15 cellular contexts compared by ENCODE assay signal in genomic region chr1:229240532-229240931, GRCh38. TPM values are rescaled to one million over a fixed set of nuclear protein-coding genes. Genes with fewer than 3 reads are reported as not detected.
DNase-seq lines count a peak whose midpoint lies in the region; ATAC-seq and TF ChIP-seq lines count a peak whose summit lies in the region.
"Had no signal": no experiment of that assay in that cellular context is flagged by ENCODE, and none has a peak within 500 bp of the region (broad histone marks: within the 10 kb centered on the region; RNA-seq: fewer than 3 reads in every experiment).

No MANE protein-coding gene starts in this region.

- H3K27ac ChIP-seq in dorsolateral prefrontal cortex, result peak overlapping the region in 49 of 59 donors; percentile 3 to 100 (median 95)
- no peak overlapping the region for H3K27ac ChIP-seq in neuronal stem cell (replicated peaks; ENCODE audit: low read length)
- H3K27ac ChIP-seq: BLaER1 treated with 17β-estradiol and CSF1 and Interleukin-3, amounts not matched to agents 10 nM and 100 nM had no signal

- H3K4me2 ChIP-seq in neuronal stem cell (ENCODE audit: insufficient read depth, low read length, poor library complexity, severe bottlenecking), result no peak overlapping the region
- H3K4me2 ChIP-seq: BLaER1 treated with 17β-estradiol and CSF1 and Interleukin-3, amounts not matched to agents 10 nM and 100 nM; GM23338 had no signal

- no peak overlapping the region for H3K18ac ChIP-seq in neuronal stem cell (ENCODE audit: low read length)

- WGBS in neuronal stem cell (ENCODE audit: extremely low coverage in 2 of 2, insufficient read length in 2 of 2, insufficient replicate concordance in 1 of 2), 2 donors, result no CpG with 5 or more reads among the region's 3 CpGs

- no peak overlapping the region for H2AFZ ChIP-seq in neuronal stem cell (ENCODE audit: low read length)
- H2AFZ ChIP-seq: GM23338 had no signal

- H3K27me3 ChIP-seq in dorsolateral prefrontal cortex (peaks cover 0 to 6% (median 0%) of the 10 kb centered on the region in 45 donors), neuronal stem cell (ENCODE audit: control insufficient read depth in 3 of 3, insufficient read depth in 3 of 3, low read depth in 1 of 3, low read length in 3 of 3) (no peaks in the 10 kb centered on the region)
- H3K27me3 ChIP-seq: BLaER1 treated with 17β-estradiol and CSF1 and Interleukin-3, amounts not matched to agents 10 nM and 100 nM had no signal

- H3K79me1 ChIP-seq in neuronal stem cell (ENCODE audit: low read depth, low read length), result no peaks in the 10 kb centered on the region

- H2BK5ac ChIP-seq in neuronal stem cell (ENCODE audit: low read length), result no peak overlapping the region

- H3K4ac ChIP-seq in neuronal stem cell (ENCODE audit: low read length), result no peak overlapping the region

- H2BK12ac ChIP-seq in neuronal stem cell (ENCODE audit: low read length), result no peak overlapping the region

- H4K91ac ChIP-seq in neuronal stem cell (ENCODE audit: low read depth, low read length, poor library complexity), result no peak overlapping the region

- peak overlapping the region; percentile 71 for H3K14ac ChIP-seq in neuronal stem cell (ENCODE audit: low read length)

- no peaks in the 10 kb centered on the region for H3K36me3 ChIP-seq in neuronal stem cell (replicated peaks in 1 of 2; ENCODE audit: control insufficient read depth in 2 of 2, insufficient read depth in 2 of 2, low read length in 2 of 2)
- H3K36me3 ChIP-seq: BLaER1 treated with 17β-estradiol and CSF1 and Interleukin-3, amounts not matched to agents 10 nM and 100 nM had no signal

- H3K9ac ChIP-seq in neuronal stem cell (ENCODE audit: low read depth, low read length, poor library complexity), result no peak overlapping the region
- H3K9ac ChIP-seq: BLaER1 treated with 17β-estradiol and CSF1 and Interleukin-3, amounts not matched to agents 10 nM and 100 nM had no signal

- ATAC-seq in HG03039 (IDR thresholded peaks at IDR 0.05; ENCODE audit: unreplicated experiment) (no peak), HG02970 (IDR thresholded peaks at IDR 0.05; ENCODE audit: low FRiP score, unreplicated experiment) (no peak)
- ATAC-seq: CD8-positive, alpha-beta T cell; GM23338; HCT116 had no signal

- no peak overlapping the region for H2BK120ac ChIP-seq in neuronal stem cell (ENCODE audit: low read depth, low read length)

- intact Hi-C loops in dorsolateral prefrontal cortex (cut with DNase I), result no loop called here

- no peak overlapping the region for H2BK15ac ChIP-seq in neuronal stem cell (ENCODE audit: low read length)

- H2AK5ac ChIP-seq in neuronal stem cell (ENCODE audit: low read depth, low read length), result no peak overlapping the region

- DNase-seq in NCI-H146 treated with DMSO at 0.1 percent for 48 hours (lab: John Stamatoyannopoulos, UW; ENCODE audit: unreplicated experiment) (peak; percentile 39), dorsolateral prefrontal cortex (no peak), neuronal stem cell (ENCODE audit: low spot score) (no peak)
- no peak for DNase-seq in stimulated activated CD8-positive, alpha-beta memory T cell treated with anti-CD3 and anti-CD28 coated beads, Interleukin-4, amount 100 ng/mL, for 48 hours
- DNase-seq: Calu3; CD8-positive, alpha-beta T cell; DMS79 treated with DMSO at 0.1 percent for 48 hours; GF-D8; H7; HFFc6 had no signal

- no peak overlapping the region for H4K8ac ChIP-seq in neuronal stem cell (ENCODE audit: low read depth, low read length)

- peaks cover 2 to 29% of the 10 kb centered on the region in 2 donors for H3K9me3 ChIP-seq in neuronal stem cell (replicated peaks in 1 of 2; ENCODE audit: control insufficient read depth in 2 of 2, insufficient read depth in 1 of 2, low read depth in 1 of 2, low read length in 2 of 2)

- H3K4me3 ChIP-seq in dorsolateral prefrontal cortex (no peak overlapping the region), neuronal stem cell (ENCODE audit: low read length in 2 of 2) (no peak overlapping the region)
- H3K4me3 ChIP-seq: BLaER1 treated with 17β-estradiol and CSF1 and Interleukin-3, amounts not matched to agents 10 nM and 100 nM; GM23338 had no signal

- H3K23ac ChIP-seq in neuronal stem cell (ENCODE audit: low read depth, low read length, poor library complexity), result no peak overlapping the region

- peaks cover 0 to 21% of the 10 kb centered on the region in 2 donors for H3K4me1 ChIP-seq in neuronal stem cell (ENCODE audit: control insufficient read depth in 2 of 2, insufficient read depth in 1 of 2, low read depth in 1 of 2, low read length in 2 of 2)
- H3K4me1 ChIP-seq: BLaER1 treated with 17β-estradiol and CSF1 and Interleukin-3, amounts not matched to agents 10 nM and 100 nM had no signal

- no peak for TF ChIP-seq CTCF in dorsolateral prefrontal cortex (IDR thresholded peaks at IDR 0.05 in 54 of 56, conservative IDR thresholded peaks at IDR 0.05 in 2 of 56; ENCODE audit: low read depth in 1 of 56, partially characterized antibody in 56 of 56)

RNA-seq across cellular contexts. Expression of gene RAB4A, which starts 30.4 kb away (rescaled TPM):
- total RNA-seq in dorsolateral prefrontal cortex, result 100 to 1,000 TPM in 15 of 120 experiments, 10 to 100 TPM in 105; 64.3 to 117 (median 86.8) TPM
- polyA plus RNA-seq in neuronal stem cell (2013, experiment 1 of 2), result 36.9 TPM
- polyA plus RNA-seq in neuronal stem cell (2013, experiment 2 of 2), result 37.7 TPM
